ENCODE assay signal across 12 cellular contexts in genomic region chr4:170391066-170391754, GRCh38.
DNase-seq lines count a peak whose midpoint lies in the region; ATAC-seq and TF ChIP-seq lines count a peak whose summit lies in the region.
"Had no signal": no experiment of that assay in that cellular context is flagged by ENCODE, and none has a peak within 500 bp of the region (broad histone marks: within the 10 kb centered on the region; RNA-seq: fewer than 3 reads in every experiment).

No MANE protein-coding gene starts in this region.

- TF ChIP-seq CTCF in AG04449 (IDR thresholded peaks at IDR 0.05; ENCODE audit: insufficient read depth, low read length, missing control alignments) (no peak), fibroblast of mammary gland (conservative IDR thresholded peaks at IDR 0.05; ENCODE audit: control insufficient read depth, insufficient read depth, low read depth, low read length) (no peak), GM13976 (IDR thresholded peaks at IDR 0.05; ENCODE audit: borderline replicate concordance, control extremely low read depth, extremely low read depth, insufficient read depth, missing control alignments) (no peak)

- CTCF ChIA-PET in AG04449 (lab: Yijun Ruan, JAX), result interaction anchor here (0.9 kb wide), 1 partner anchor 8 kb away, joined by 6 read pairs; no protein-coding TSS in a partner anchor

- POLR2A ChIA-PET in AG04449 (lab: Yijun Ruan, JAX), result interaction anchor here (0.7 to 1.3 kb wide), 3 partner anchors 9 to 132 kb away, joined by 3 to 11 read pairs (median 6); no protein-coding TSS in a partner anchor

- peaks cover 4 to 12% of the 10 kb centered on the region in 2 donors for H3K9me3 Mint-ChIP-seq in activated naive CD4-positive, alpha-beta T cell treated with anti-CD3 and anti-CD28 coated beads, Interleukin-2, amount 50 U/mL, for 72 hours
- H3K9me3 Mint-ChIP-seq: stimulated activated naive B cell treated with anti-CD40 and anti-IgM and Interleukin-4, amounts not matched to agents 10 μg/mL and 1 μg/mL and 100 μg/mL, for 72 hours; T-helper 2 cell treated with Interferon-gamma antibody and Interleukin-4, amounts not matched to agents 5 μg/mL and 100 μg/mL, for 36 hours had no signal

- no peak overlapping the region for H3K4me3 ChIP-seq in AG04449 (ENCODE audit: low read depth, low read length)
- H3K4me3 ChIP-seq in fibroblast of mammary gland (ENCODE audit: control insufficient read depth, low read depth, low read length), result no peak overlapping the region

- in situ Hi-C loops in GM13976 (cut with MboI; ENCODE audit: low sequenced_read_pairs, unreplicated experiment), result no loop called here

- DNase-seq in AG04449 (ENCODE audit: low read depth, low spot score) (peak; percentile 93), H4 (ENCODE audit: low spot score) (peak; percentile 7), RKO (ENCODE audit: low spot score) (peak; percentile 52), fibroblast of mammary gland (ENCODE audit: low read depth) (peak; percentile 97), NCI-H82 treated with DMSO at 0.1 percent for 48 hours (lab: John Stamatoyannopoulos, UW; ENCODE audit: unreplicated experiment) (no peak), GM13976 (ENCODE audit: low spot score) (no peak)
- no peak for DNase-seq in activated naive CD4-positive, alpha-beta T cell treated with anti-CD3 and anti-CD28 coated beads, Interleukin-2, amount 50 U/mL, for 72 hours (ENCODE audit: low spot score in 2 of 2)
- DNase-seq: caudate nucleus; midbrain; stimulated activated naive B cell treated with anti-CD40 and anti-IgM and Interleukin-4, amounts not matched to agents 10 μg/mL and 1 μg/mL and 100 μg/mL, for 72 hours had no signal

- ATAC-seq in activated naive CD4-positive, alpha-beta T cell treated with anti-CD3 and anti-CD28 coated beads, Interleukin-2, amount 50 U/mL, for 72 hours, result no peak
- no peak for ATAC-seq in GM19023 (IDR thresholded peaks at IDR 0.05; ENCODE audit: unreplicated experiment)
- ATAC-seq: stimulated activated naive B cell treated with anti-CD40 and anti-IgM and Interleukin-4, amounts not matched to agents 10 μg/mL and 1 μg/mL and 100 μg/mL, for 72 hours had no signal

- H3K27ac Mint-ChIP-seq in activated naive CD4-positive, alpha-beta T cell treated with anti-CD3 and anti-CD28 coated beads, Interleukin-2, amount 50 U/mL, for 72 hours, result no peak overlapping the region
- H3K27ac Mint-ChIP-seq: stimulated activated naive B cell treated with anti-CD40 and anti-IgM and Interleukin-4, amounts not matched to agents 10 μg/mL and 1 μg/mL and 100 μg/mL, for 72 hours; T-helper 2 cell treated with Interferon-gamma antibody and Interleukin-4, amounts not matched to agents 5 μg/mL and 100 μg/mL, for 36 hours had no signal

- H3K36me3 Mint-ChIP-seq in activated naive CD4-positive, alpha-beta T cell treated with anti-CD3 and anti-CD28 coated beads, Interleukin-2, amount 50 U/mL, for 72 hours, result no peaks in the 10 kb centered on the region
- H3K36me3 Mint-ChIP-seq: stimulated activated naive B cell treated with anti-CD40 and anti-IgM and Interleukin-4, amounts not matched to agents 10 μg/mL and 1 μg/mL and 100 μg/mL, for 72 hours had no signal

Comparison
In these comparisons a context has a peak if more than half of its experiments do, and no peak if none do; other contexts are left out.
1. DNase-seq: peak in AG04449 (single experiment), H4 (single experiment), RKO (single experiment) and fibroblast of mammary gland (single experiment); none in NCI-H82 treated with DMSO at 0.1 percent for 48 hours (single experiment), activated naive CD4-positive, alpha-beta T cell treated with anti-CD3 and anti-CD28 coated beads, Interleukin-2, amount 50 U/mL, for 72 hours (0 of 2) and GM13976 (single experiment).